In genomic region chr6:1135726-1136414, GRCh38 we compare ENCODE assay signal across 22 cellular contexts.
DNase-seq lines count a peak whose midpoint lies in the region; ATAC-seq and TF ChIP-seq lines count a peak whose summit lies in the region.
"Had no signal": no experiment of that assay in that cellular context is flagged by ENCODE, and none has a peak within 500 bp of the region (broad histone marks: within the 10 kb centered on the region; RNA-seq: fewer than 3 reads in every experiment).

No MANE protein-coding gene starts in this region.

- CTCF ChIA-PET in RWPE1 (lab: Yijun Ruan, JAX): no interaction called here

- DNase-seq in RWPE1 (ENCODE audit: low spot score) (no peak), dorsolateral prefrontal cortex (no peak), right lobe of liver (no peak), superior temporal gyrus (ENCODE audit: extremely low spot score) (peak; percentile 30), A172 (ENCODE audit: low spot score) (no peak), CD1c-positive myeloid dendritic cell (ENCODE audit: extremely low spot score) (no peak)
- DNase-seq: activated CD4-positive, alpha-beta T cell treated with anti-CD3 and anti-CD28 coated beads for 4 hours; glutamatergic neuron; H9; KBM-7; naive thymus-derived CD4-positive, alpha-beta T cell; NCI-H1436; NCI-H2171 treated with DMSO at 0.1 percent for 48 hours; PC-9; stimulated activated CD4-positive, alpha-beta T cell treated with anti-CD3 and anti-CD28 coated beads, Interleukin-12 subunit alpha, Interleukin-12 subunit beta, amount 100 ng/mL, for 4 hours; T1000; tibial artery had no signal

- peak overlapping the region in 47 of 59 donors; percentile 1 to 55 (median 29) for H3K4me3 ChIP-seq in dorsolateral prefrontal cortex
- H3K4me3 ChIP-seq in right lobe of liver: no peak overlapping the region
- H3K4me3 ChIP-seq: BLaER1, lung, PC-9, SK-N-MC, tibial artery had no signal

- peaks cover 0 to 3% (median 0%) of the 10 kb centered on the region in 4 donors for H3K4me1 ChIP-seq in right lobe of liver
- H3K4me1 ChIP-seq: tibial artery had no signal

- intact Hi-C loops in dorsolateral prefrontal cortex (cut with DNase I) (no loop called here), right lobe of liver (cut with DNase I) (no loop called here)

- H3K9me3 ChIP-seq in right lobe of liver: no peaks in the 10 kb centered on the region
- H3K9me3 ChIP-seq: BLaER1 had no signal

- WGBS in right lobe of liver (ENCODE audit: insufficient coverage, low coverage, low lambda C conversion rate, missing lambda C conversion rate): 52% methylated on average over 7 of the region's 7 CpGs

- no peak for TF ChIP-seq CTCF in RWPE1 (conservative IDR thresholded peaks at IDR 0.05; ENCODE audit: low read depth)
- no peak for TF ChIP-seq CTCF in dorsolateral prefrontal cortex (IDR thresholded peaks at IDR 0.05 in 54 of 56, conservative IDR thresholded peaks at IDR 0.05 in 2 of 56; ENCODE audit: low read depth in 1 of 56, partially characterized antibody in 56 of 56)
- no peak for TF ChIP-seq CTCF in right lobe of liver (IDR thresholded peaks at IDR 0.05)

- POLR2A ChIA-PET in RWPE1 (lab: Yijun Ruan, JAX; ENCODE audit: low non-redundant PET): no interaction called here

- peak overlapping the region; percentile 70 for H3K27ac ChIP-seq in RWPE1
- peak overlapping the region in 49 of 59 donors; percentile 1 to 80 (median 50) for H3K27ac ChIP-seq in dorsolateral prefrontal cortex
- H3K27ac ChIP-seq in right lobe of liver: peak overlapping the region in 2 of 3 donors; percentile 31 to 41
- H3K27ac ChIP-seq: BLaER1, PC-9, SK-N-MC, tibial artery had no signal

- TF ChIP-seq POLR2A in right lobe of liver (IDR thresholded peaks at IDR 0.05): no peak

- no peaks in the 10 kb centered on the region for H3K36me3 ChIP-seq in right lobe of liver
- H3K36me3 ChIP-seq: BLaER1, tibial artery had no signal

- H3K27me3 ChIP-seq in dorsolateral prefrontal cortex (no peaks in the 10 kb centered on the region), right lobe of liver (no peaks in the 10 kb centered on the region)
- H3K27me3 ChIP-seq: BLaER1, tibial artery had no signal

- ATAC-seq in right lobe of liver: peak; percentile 12 to 67 (median 44)
- ATAC-seq in HG02970 (IDR thresholded peaks at IDR 0.05; ENCODE audit: low FRiP score, unreplicated experiment): no peak
- no peak for ATAC-seq in HG03432 (IDR thresholded peaks at IDR 0.05; ENCODE audit: unreplicated experiment)
- ATAC-seq: naive thymus-derived CD4-positive, alpha-beta T cell had no signal

Comparison
In these comparisons a context has a peak if more than half of its experiments do, and no peak if none do; other contexts are left out.
1. H3K4me3 ChIP-seq: peak in dorsolateral prefrontal cortex (47 of 59); none in right lobe of liver (0 of 3).
2. ATAC-seq: peak in right lobe of liver (4 of 4); none in HG02970 (single experiment) and HG03432 (single experiment).
3. Peak in every context shown above with its lines, with median percentiles within 50 percentile points of each other: H3K27ac ChIP-seq.